ENCODE assay signal across 13 cellular contexts in genomic region chr10:110032801-110033723, GRCh38. TPM values are rescaled to one million over a fixed set of nuclear protein-coding genes. Genes with fewer than 3 reads are reported as not detected.
DNase-seq lines count a peak whose midpoint lies in the region; ATAC-seq and TF ChIP-seq lines count a peak whose summit lies in the region.
"Had no signal": no experiment of that assay in that cellular context is flagged by ENCODE, and none has a peak within 500 bp of the region (broad histone marks: within the 10 kb centered on the region; RNA-seq: fewer than 3 reads in every experiment).

No MANE protein-coding gene starts in this region.

- peak overlapping the region; percentile 11 for H3K4me2 ChIP-seq in neural progenitor cell

- no peak overlapping the region for H3K27ac ChIP-seq in CD4-positive, alpha-beta memory T cell (ENCODE audit: low read depth, low read length)
- H3K27ac ChIP-seq in neural progenitor cell, result no peak overlapping the region

- POLR2A ChIA-PET in CD4-positive, alpha-beta memory T cell (lab: Charles Lee; ENCODE audit: partially characterized antibody), result no interaction called here
- POLR2A ChIA-PET in T-cell (lab: Charles Lee), result no interaction called here

- no peaks in the 10 kb centered on the region for H3K9me3 ChIP-seq in CD4-positive, alpha-beta memory T cell (ENCODE audit: control insufficient read depth in 1 of 2, low read length in 2 of 2)
- no peaks in the 10 kb centered on the region for H3K9me3 ChIP-seq in neural progenitor cell (ENCODE audit: low read depth)

- peaks cover 3 to 11% of the 10 kb centered on the region in 2 donors for H3K36me3 Mint-ChIP-seq in CD4-positive, alpha-beta memory T cell
- peaks cover 5% of the 10 kb centered on the region for H3K36me3 Mint-ChIP-seq in T-cell
- H3K36me3 Mint-ChIP-seq in neural progenitor cell, result no peaks in the 10 kb centered on the region

- H3F3A ChIP-seq in neural progenitor cell (ENCODE audit: low read depth), result peaks cover 4% of the 10 kb centered on the region

- no peaks in the 10 kb centered on the region for H3K27me3 ChIP-seq in CD4-positive, alpha-beta memory T cell (ENCODE audit: insufficient read depth, low read length)
- H3K27me3 ChIP-seq in neural progenitor cell, result no peaks in the 10 kb centered on the region

- DNase-seq in CD4-positive, alpha-beta memory T cell, result no peak
- no peak for DNase-seq in T-cell
- no peak for DNase-seq in Right ventricle myocardium superior
- DNase-seq in neural progenitor cell (ENCODE audit: low spot score), result no peak
- DNase-seq in stimulated activated CD4-positive, alpha-beta T cell treated with anti-CD3 and anti-CD28 coated beads, Interleukin-4, amount 100 ng/mL, for 1 hour, result no peak
- DNase-seq: activated CD8-positive, alpha-beta T cell treated with anti-CD3 and anti-CD28 coated beads for 36 hours; activated naive CD4-positive, alpha-beta T cell treated with anti-CD3 and anti-CD28 coated beads, Interleukin-2, amount 50 U/mL, for 16 hours; NCI-H1105; NCI-H524 had no signal

- H3K27ac Mint-ChIP-seq in CD4-positive, alpha-beta memory T cell, result peak overlapping the region in 5 of 7 donors; percentile 26 to 84 (median 45)
- peak overlapping the region; percentile 48 to 64 for H3K27ac Mint-ChIP-seq in T-cell
- no peak overlapping the region for H3K27ac Mint-ChIP-seq in neural progenitor cell
- H3K27ac Mint-ChIP-seq: activated CD8-positive, alpha-beta T cell treated with anti-CD3 and anti-CD28 coated beads for 36 hours; B cell had no signal

- ATAC-seq in T-cell (replicated peaks in 1 of 4) (no peak), Right ventricle myocardium superior (ENCODE audit: poor library complexity) (peak; percentile 68), GM21526 (IDR thresholded peaks at IDR 0.05; ENCODE audit: low FRiP score, unreplicated experiment) (no peak), HG02973 (IDR thresholded peaks at IDR 0.05; ENCODE audit: unreplicated experiment) (no peak), HG03342 (IDR thresholded peaks at IDR 0.05; ENCODE audit: unreplicated experiment) (no peak)
- ATAC-seq: activated CD8-positive, alpha-beta T cell treated with anti-CD3 and anti-CD28 coated beads for 36 hours had no signal

- CTCF ChIA-PET in CD4-positive, alpha-beta memory T cell (lab: Charles Lee; ENCODE audit: partially characterized antibody), result interaction anchor here (1.0 kb wide), 1 partner anchor 76 kb away, joined by 3 read pairs; no protein-coding TSS in a partner anchor
- CTCF ChIA-PET in T-cell (lab: Charles Lee), result interaction anchor here (0.7 to 1.3 kb wide), 3 partner anchors 22 to 57 kb away, joined by 3 to 4 read pairs (median 4); no protein-coding TSS in a partner anchor

- peak overlapping the region in 3 of 8 donors; percentile 34 to 49 (median 47) for H3K4me3 Mint-ChIP-seq in CD4-positive, alpha-beta memory T cell
- H3K4me3 Mint-ChIP-seq in T-cell (no peak overlapping the region), neural progenitor cell (no peak overlapping the region)
- H3K4me3 Mint-ChIP-seq: activated CD8-positive, alpha-beta T cell treated with anti-CD3 and anti-CD28 coated beads for 36 hours had no signal

- intact Hi-C loops in CD4-positive, alpha-beta memory T cell (cut with micrococcal nuclease), result loop anchor here (2.0 kb wide), 1 partner anchor 36 kb away; no protein-coding TSS in a partner anchor
- intact Hi-C loops in Right ventricle myocardium superior (cut with DNase I), result no loop called here

- peaks cover 94% of the 10 kb centered on the region for H3K79me2 ChIP-seq in neural progenitor cell (ENCODE audit: low read depth)

- no peak overlapping the region for H3K4me3 ChIP-seq in CD4-positive, alpha-beta memory T cell (ENCODE audit: low read length in 2 of 2)
- H3K4me3 ChIP-seq in neural progenitor cell, result no peak overlapping the region

- H3K4me1 Mint-ChIP-seq in CD4-positive, alpha-beta memory T cell, result peaks cover 41 to 74% (median 59%) of the 10 kb centered on the region in 4 donors
- peaks cover 74 to 80% (median 76%) of the 10 kb centered on the region in 3 donors for H3K4me1 Mint-ChIP-seq in T-cell
- H3K4me1 Mint-ChIP-seq in neural progenitor cell, result peaks cover 10% of the 10 kb centered on the region

- H3K9ac ChIP-seq in neural progenitor cell, result no peak overlapping the region

- H3K9me3 Mint-ChIP-seq in CD4-positive, alpha-beta memory T cell, result no peaks in the 10 kb centered on the region
- H3K9me3 Mint-ChIP-seq in T-cell, result no peaks in the 10 kb centered on the region
- no peaks in the 10 kb centered on the region for H3K9me3 Mint-ChIP-seq in neural progenitor cell

- no peak for TF ChIP-seq CTCF in neural progenitor cell (IDR thresholded peaks at IDR 0.05)

- H4K20me1 ChIP-seq in neural progenitor cell (ENCODE audit: low read depth), result peaks cover 43% of the 10 kb centered on the region

- H2AFZ ChIP-seq in neural progenitor cell (replicated peaks), result no peak overlapping the region

- no peaks in the 10 kb centered on the region for H3K27me3 Mint-ChIP-seq in CD4-positive, alpha-beta memory T cell
- H3K27me3 Mint-ChIP-seq in T-cell (no peaks in the 10 kb centered on the region), neural progenitor cell (ENCODE audit: insufficient read depth, low read depth) (no peaks in the 10 kb centered on the region)
- H3K27me3 Mint-ChIP-seq: activated CD8-positive, alpha-beta T cell treated with anti-CD3 and anti-CD28 coated beads for 36 hours; B cell had no signal

- H3K4me1 ChIP-seq in CD4-positive, alpha-beta memory T cell (ENCODE audit: insufficient read depth, low read length), result peaks cover 76% of the 10 kb centered on the region
- peaks cover 20% of the 10 kb centered on the region for H3K4me1 ChIP-seq in neural progenitor cell

- H3K36me3 ChIP-seq in CD4-positive, alpha-beta memory T cell (ENCODE audit: insufficient read depth, low read length), result no peaks in the 10 kb centered on the region
- H3K36me3 ChIP-seq in neural progenitor cell, result no peaks in the 10 kb centered on the region

RNA-seq across cellular contexts. Expression of gene ADD3, which starts 25.3 kb away (rescaled TPM):
- 100 to 1,000 TPM; 365 to 374 TPM for total RNA-seq in CD4-positive, alpha-beta memory T cell
- 100 to 1,000 TPM; 525 to 613 TPM for polyA plus RNA-seq in CD4-positive, alpha-beta memory T cell
- total RNA-seq in T-cell, result 100 to 1,000 TPM; 296 to 481 (median 303) TPM
- total RNA-seq in Right ventricle myocardium superior, result 115 TPM
- 202 and 345 TPM in 2 replicates for total RNA-seq in neural progenitor cell (ENCODE audit: low replicate concordance)
